Comparison of ENCODE assay signal across 19 cellular contexts in genomic region chr4:17197070-17197469, GRCh38.
"Had no signal": no experiment of that assay in that cellular context is flagged by ENCODE, and none has a peak within 500 bp of the region (broad histone marks: within the 10 kb centered on the region; RNA-seq: fewer than 3 reads in every experiment).

No MANE protein-coding gene starts in this region.

- ATAC-seq: activated CD8-positive, alpha-beta T cell treated with anti-CD3 and anti-CD28 coated beads, Interleukin-2, amount 10 ng/mL, durations not matched to agents 7 days and 5 days; activated naive CD4-positive, alpha-beta T cell treated with anti-CD3 and anti-CD28 coated beads, Interleukin-2, amount 50 U/mL, for 72 hours; activated T-helper 17 cell treated with anti-CD3 and anti-CD28 coated beads, Interleukin-2, amount 50 U/mL, for 72 hours; effector memory CD8-positive, alpha-beta T cell; gastroesophageal sphincter; left colon; mucosa of descending colon; stimulated activated naive CD8-positive, alpha-beta T cell treated with anti-CD3 and anti-CD28 coated beads, Interleukin-15, Interleukin-2, amounts not matched to agents 100 U/mL and 50 U/mL, for 24 hours had no signal

- H3K36me3 ChIP-seq: gastroesophageal sphincter, WERI-Rb-1 had no signal

- H3K36me3 Mint-ChIP-seq: activated naive CD4-positive, alpha-beta T cell treated with anti-CD3 and anti-CD28 coated beads, Interleukin-2, amount 50 U/mL, for 72 hours had no signal

- H3K4me3 ChIP-seq: dorsolateral prefrontal cortex, gastroesophageal sphincter, mucosa of descending colon had no signal

- DNase-seq: activated CD4-positive, alpha-beta T cell treated with anti-CD3 and anti-CD28 coated beads, Interleukin-2, amount 10 ng/mL, durations not matched to agents 7 days and 5 days; activated CD4-positive, CD25-positive, alpha-beta regulatory T cell treated with anti-CD3 and anti-CD28 coated beads, Interleukin-2, amount 50 U/mL, for 72 hours; activated CD8-positive, alpha-beta T cell treated with anti-CD3 and anti-CD28 coated beads, Interleukin-2, amount 10 ng/mL, durations not matched to agents 7 days and 5 days; aorta; dorsolateral prefrontal cortex; effector memory CD8-positive, alpha-beta T cell; left colon; mucosa of descending colon; nephron progenitor cell; retina; stimulated activated CD4-positive, alpha-beta T cell treated with anti-CD3 and anti-CD28 coated beads, Interleukin-4, amount 100 ng/mL, for 4 hours; stimulated activated naive CD8-positive, alpha-beta T cell treated with anti-CD3 and anti-CD28 coated beads, Interleukin-15, Interleukin-2, amounts not matched to agents 100 U/mL and 50 U/mL, for 24 hours; T-helper 1 cell; WERI-Rb-1 had no signal

- H3K27me3 ChIP-seq: dorsolateral prefrontal cortex, gastroesophageal sphincter had no signal

- H3K27me3 Mint-ChIP-seq: progenitor cell of endocrine pancreas had no signal

- H3K4me1 Mint-ChIP-seq: activated CD4-positive, alpha-beta T cell treated with anti-CD3 and anti-CD28 coated beads, Interleukin-2, amount 10 ng/mL, durations not matched to agents 7 days and 5 days; activated T-helper 17 cell treated with anti-CD3 and anti-CD28 coated beads, Interleukin-2, amount 50 U/mL, for 72 hours; central memory CD8-positive, alpha-beta T cell; nephron progenitor cell had no signal

- H3K4me3 Mint-ChIP-seq: activated CD4-positive, alpha-beta T cell treated with anti-CD3 and anti-CD28 coated beads, Interleukin-2, amount 10 ng/mL, durations not matched to agents 7 days and 5 days; activated CD8-positive, alpha-beta T cell treated with anti-CD3 and anti-CD28 coated beads, Interleukin-2, amount 10 ng/mL, durations not matched to agents 7 days and 5 days; activated T-helper 17 cell treated with anti-CD3 and anti-CD28 coated beads, Interleukin-2, amount 50 U/mL, for 72 hours; central memory CD8-positive, alpha-beta T cell; effector memory CD8-positive, alpha-beta T cell; nephron progenitor cell had no signal

- H3K27ac Mint-ChIP-seq: activated CD4-positive, alpha-beta T cell treated with anti-CD3 and anti-CD28 coated beads, Interleukin-2, amount 10 ng/mL, durations not matched to agents 7 days and 5 days; activated CD8-positive, alpha-beta T cell treated with anti-CD3 and anti-CD28 coated beads, Interleukin-2, amount 10 ng/mL, durations not matched to agents 7 days and 5 days; activated naive CD4-positive, alpha-beta T cell treated with anti-CD3 and anti-CD28 coated beads, Interleukin-2, amount 50 U/mL, for 72 hours; activated T-helper 17 cell treated with anti-CD3 and anti-CD28 coated beads, Interleukin-2, amount 50 U/mL, for 72 hours; effector memory CD8-positive, alpha-beta T cell; nephron progenitor cell; progenitor cell of endocrine pancreas had no signal

- H3K4me1 ChIP-seq: gastroesophageal sphincter had no signal

- H3K27ac ChIP-seq: dorsolateral prefrontal cortex, gastroesophageal sphincter, WERI-Rb-1 had no signal

- H3K9me3 Mint-ChIP-seq: activated CD4-positive, alpha-beta T cell treated with anti-CD3 and anti-CD28 coated beads, Interleukin-2, amount 10 ng/mL, durations not matched to agents 7 days and 5 days; activated T-helper 17 cell treated with anti-CD3 and anti-CD28 coated beads, Interleukin-2, amount 50 U/mL, for 72 hours had no signal

- H3K9me3 ChIP-seq: gastroesophageal sphincter, mucosa of descending colon had no signal
